14 cellular contexts compared by ENCODE assay signal in genomic region chr17:76995352-76996105, GRCh38.
A peak's percentile ranks its signal among the peaks of the same experiment; 100 is the strongest.
DNase-seq lines count a peak whose midpoint lies in the region; ATAC-seq and TF ChIP-seq lines count a peak whose summit lies in the region.
"Had no signal": no experiment of that assay in that cellular context is flagged by ENCODE, and none has a peak within 500 bp of the region (broad histone marks: within the 10 kb centered on the region; RNA-seq: fewer than 3 reads in every experiment).

No MANE protein-coding gene starts in this region.

- no peaks in the 10 kb centered on the region for H3K36me3 Mint-ChIP-seq in activated CD4-positive, alpha-beta memory T cell treated with anti-CD3 and anti-CD28 coated beads, Interleukin-2, amount 10 ng/mL, durations not matched to agents 7 days and 5 days (ENCODE audit: low read depth)
- H3K36me3 Mint-ChIP-seq in activated CD4-positive, alpha-beta memory T cell treated with anti-CD3 and anti-CD28 coated beads for 36 hours = no peaks in the 10 kb centered on the region
- no peaks in the 10 kb centered on the region for H3K36me3 Mint-ChIP-seq in T-cell
- no peaks in the 10 kb centered on the region for H3K36me3 Mint-ChIP-seq in natural killer cell treated with Interleukin-12 subunit alpha and Interleukin-12 subunit beta and Interleukin-15 and Interleukin-18, amount 100 ng/mL, for 72 hours

- peaks cover 39% of the 10 kb centered on the region for H3K4me1 Mint-ChIP-seq in activated CD4-positive, alpha-beta memory T cell treated with anti-CD3 and anti-CD28 coated beads, Interleukin-2, amount 10 ng/mL, durations not matched to agents 7 days and 5 days
- peaks cover 49% of the 10 kb centered on the region for H3K4me1 Mint-ChIP-seq in activated CD4-positive, alpha-beta memory T cell treated with anti-CD3 and anti-CD28 coated beads for 36 hours (ENCODE audit: low read depth)
- H3K4me1 Mint-ChIP-seq in T-cell = peaks cover 54 to 63% (median 56%) of the 10 kb centered on the region in 3 donors
- peaks cover 20 to 28% of the 10 kb centered on the region in 2 donors for H3K4me1 Mint-ChIP-seq in natural killer cell treated with Interleukin-12 subunit alpha and Interleukin-12 subunit beta and Interleukin-15 and Interleukin-18, amount 100 ng/mL, for 72 hours (ENCODE audit: low read depth in 2 of 2)

- H3K9me3 Mint-ChIP-seq in activated CD4-positive, alpha-beta memory T cell treated with anti-CD3 and anti-CD28 coated beads, Interleukin-2, amount 10 ng/mL, durations not matched to agents 7 days and 5 days = no peaks in the 10 kb centered on the region
- H3K9me3 Mint-ChIP-seq in activated CD4-positive, alpha-beta memory T cell treated with anti-CD3 and anti-CD28 coated beads for 36 hours = no peaks in the 10 kb centered on the region
- no peaks in the 10 kb centered on the region for H3K9me3 Mint-ChIP-seq in T-cell
- H3K9me3 Mint-ChIP-seq in natural killer cell treated with Interleukin-12 subunit alpha and Interleukin-12 subunit beta and Interleukin-15 and Interleukin-18, amount 100 ng/mL, for 72 hours = no peaks in the 10 kb centered on the region
- H3K9me3 Mint-ChIP-seq: activated T-helper 2 cell treated with anti-CD3 and anti-CD28 coated beads, Interferon-gamma antibody, Interleukin-2, Interleukin-4, amounts not matched to agents 10 μg/mL and 5 μg/mL and 100 μg/mL, durations not matched to agents 14 hours and 24 hours and 36 hours had no signal

- no peak overlapping the region for H3K4me3 ChIP-seq in NB4 (ENCODE audit: low read depth, low read length)

- H3K27me3 Mint-ChIP-seq in activated CD4-positive, alpha-beta memory T cell treated with anti-CD3 and anti-CD28 coated beads, Interleukin-2, amount 10 ng/mL, durations not matched to agents 7 days and 5 days = no peaks in the 10 kb centered on the region
- no peaks in the 10 kb centered on the region for H3K27me3 Mint-ChIP-seq in activated CD4-positive, alpha-beta memory T cell treated with anti-CD3 and anti-CD28 coated beads for 36 hours
- H3K27me3 Mint-ChIP-seq in T-cell = no peaks in the 10 kb centered on the region
- H3K27me3 Mint-ChIP-seq in natural killer cell treated with Interleukin-12 subunit alpha and Interleukin-12 subunit beta and Interleukin-15 and Interleukin-18, amount 100 ng/mL, for 72 hours = no peaks in the 10 kb centered on the region

- ATAC-seq in T-cell (replicated peaks in 1 of 4) (no peak), HG02884 (IDR thresholded peaks at IDR 0.05; ENCODE audit: unreplicated experiment) (no peak)
- ATAC-seq in natural killer cell treated with Interleukin-12 subunit alpha and Interleukin-12 subunit beta and Interleukin-15 and Interleukin-18, amount 100 ng/mL, for 72 hours = no peak

- no peak overlapping the region for H3K4me3 Mint-ChIP-seq in activated CD4-positive, alpha-beta memory T cell treated with anti-CD3 and anti-CD28 coated beads, Interleukin-2, amount 10 ng/mL, durations not matched to agents 7 days and 5 days
- no peak overlapping the region for H3K4me3 Mint-ChIP-seq in activated CD4-positive, alpha-beta memory T cell treated with anti-CD3 and anti-CD28 coated beads for 36 hours
- H3K4me3 Mint-ChIP-seq in T-cell = peak overlapping the region in 2 of 3 donors; percentile 4 to 43
- no peak overlapping the region for H3K4me3 Mint-ChIP-seq in natural killer cell treated with Interleukin-12 subunit alpha and Interleukin-12 subunit beta and Interleukin-15 and Interleukin-18, amount 100 ng/mL, for 72 hours

- DNase-seq in activated CD4-positive, alpha-beta memory T cell treated with anti-CD3 and anti-CD28 coated beads, Interleukin-2, amount 10 ng/mL, durations not matched to agents 7 days and 5 days = no peak
- no peak for DNase-seq in activated CD4-positive, alpha-beta memory T cell treated with anti-CD3 and anti-CD28 coated beads for 36 hours
- DNase-seq in NB4 (ENCODE audit: low read depth) (peak; percentile 47), T-cell (peak in 3 of 34 experiments; percentile 11 to 37 (median 13)), T-helper 9 cell (no peak), HK-2 (ENCODE audit: unreplicated experiment) (no peak)
- DNase-seq in natural killer cell treated with Interleukin-12 subunit alpha and Interleukin-12 subunit beta and Interleukin-15 and Interleukin-18, amount 100 ng/mL, for 72 hours (ENCODE audit: low spot score) = no peak
- DNase-seq: activated CD4-positive, CD25-positive, alpha-beta regulatory T cell treated with anti-CD3 and anti-CD28 coated beads, Interleukin-2, amount 50 U/mL, for 72 hours; caudate nucleus; hippocampal formation; mesenchymal stem cell; stimulated activated CD8-positive, alpha-beta memory T cell treated with anti-CD3 and anti-CD28 coated beads, Interleukin-4, amount 100 ng/mL, for 48 hours had no signal

- POLR2A ChIA-PET in activated CD4-positive, alpha-beta memory T cell treated with anti-CD3 and anti-CD28 coated beads, Interleukin-2, amount 10 ng/mL, durations not matched to agents 7 days and 5 days (lab: Charles Lee) = interaction anchor here (1.3 kb wide), 1 partner anchor 10 kb away, joined by 4 read pairs; no protein-coding TSS in a partner anchor
- POLR2A ChIA-PET in activated CD4-positive, alpha-beta memory T cell treated with anti-CD3 and anti-CD28 coated beads for 36 hours (lab: Charles Lee) = no interaction called here
- POLR2A ChIA-PET in T-cell (lab: Charles Lee) = interaction anchor here in 1 of 2 donors (0.6 kb wide), 1 partner anchor 881 kb away, joined by 3 read pairs; no protein-coding TSS in a partner anchor

- H3K27ac Mint-ChIP-seq in activated CD4-positive, alpha-beta memory T cell treated with anti-CD3 and anti-CD28 coated beads, Interleukin-2, amount 10 ng/mL, durations not matched to agents 7 days and 5 days = peak overlapping the region; percentile 55
- no peak overlapping the region for H3K27ac Mint-ChIP-seq in activated CD4-positive, alpha-beta memory T cell treated with anti-CD3 and anti-CD28 coated beads for 36 hours
- peak overlapping the region; percentile 76 to 92 for H3K27ac Mint-ChIP-seq in T-cell
- peak overlapping the region; percentile 23 to 24 for H3K27ac Mint-ChIP-seq in natural killer cell treated with Interleukin-12 subunit alpha and Interleukin-12 subunit beta and Interleukin-15 and Interleukin-18, amount 100 ng/mL, for 72 hours

- TF ChIP-seq POLR2A in NB4 (IDR thresholded peaks at IDR 0.05; ENCODE audit: extremely low read depth, insufficient read length) = no peak

- no peak for TF ChIP-seq CTCF in NB4 (IDR thresholded peaks at IDR 0.05; ENCODE audit: low read depth, low read length)

- CTCF ChIA-PET in activated CD4-positive, alpha-beta memory T cell treated with anti-CD3 and anti-CD28 coated beads, Interleukin-2, amount 10 ng/mL, durations not matched to agents 7 days and 5 days (lab: Charles Lee) = interaction anchor here (1.4 kb wide), 1 partner anchor 16 kb away, joined by 4 read pairs; no protein-coding TSS in a partner anchor
- CTCF ChIA-PET in activated CD4-positive, alpha-beta memory T cell treated with anti-CD3 and anti-CD28 coated beads for 36 hours (lab: Charles Lee) = interaction anchor here (1.6 kb wide), 1 partner anchor 61 kb away, joined by 4 read pairs; no protein-coding TSS in a partner anchor
- CTCF ChIA-PET in T-cell (lab: Charles Lee) = interaction anchor here in 1 of 2 donors (0.5 kb wide), 1 partner anchor 246 kb away, joined by 4 read pairs; no protein-coding TSS in a partner anchor

- intact Hi-C loops in activated CD4-positive, alpha-beta memory T cell treated with anti-CD3 and anti-CD28 coated beads for 36 hours (cut with micrococcal nuclease) = no loop called here

Comparison
In these comparisons a context has a peak if more than half of its experiments do, and no peak if none do; other contexts are left out.
1. H3K4me3 Mint-ChIP-seq: peak in T-cell (2 of 3); none in activated CD4-positive, alpha-beta memory T cell treated with anti-CD3 and anti-CD28 coated beads, Interleukin-2, amount 10 ng/mL, durations not matched to agents 7 days and 5 days (single experiment), activated CD4-positive, alpha-beta memory T cell treated with anti-CD3 and anti-CD28 coated beads for 36 hours (single experiment) and natural killer cell treated with Interleukin-12 subunit alpha and Interleukin-12 subunit beta and Interleukin-15 and Interleukin-18, amount 100 ng/mL, for 72 hours (single experiment).